ENCODE assay signal across 34 cellular contexts in genomic region chr6:46291880-46292279, GRCh38.
"Had no signal": no experiment of that assay in that cellular context is flagged by ENCODE, and none has a peak within 500 bp of the region (broad histone marks: within the 10 kb centered on the region; RNA-seq: fewer than 3 reads in every experiment).

No MANE protein-coding gene starts in this region.

- H3K36me3 Mint-ChIP-seq: activated CD4-positive, alpha-beta memory T cell treated with anti-CD3 and anti-CD28 coated beads for 36 hours; activated naive CD4-positive, alpha-beta T cell treated with anti-CD3 and anti-CD28 coated beads, Interleukin-2, amount 50 U/mL, for 24 hours; activated naive CD8-positive, alpha-beta T cell treated with anti-CD3 and anti-CD28 coated beads for 36 hours had no signal

- ATAC-seq: activated CD4-positive, alpha-beta T cell treated with anti-CD3 and anti-CD28 coated beads for 36 hours; activated CD8-positive, alpha-beta memory T cell treated with anti-CD3 and anti-CD28 coated beads, Interleukin-2, amount 10 ng/mL, durations not matched to agents 7 days and 5 days; activated CD8-positive, alpha-beta T cell treated with anti-CD3 and anti-CD28 coated beads, Interleukin-2, amount 10 ng/mL, durations not matched to agents 7 days and 5 days; activated naive CD8-positive, alpha-beta T cell treated with anti-CD3 and anti-CD28 coated beads, Interleukin-2, amount 50 U/mL, for 24 hours; effector memory CD8-positive, alpha-beta T cell; foreskin keratinocyte had no signal

- H3K9me3 Mint-ChIP-seq: activated CD4-positive, alpha-beta memory T cell treated with anti-CD3 and anti-CD28 coated beads for 36 hours; activated CD4-positive, alpha-beta T cell treated with anti-CD3 and anti-CD28 coated beads, Interleukin-2, amount 10 ng/mL, durations not matched to agents 24 days and 14 days; activated naive CD4-positive, alpha-beta T cell treated with anti-CD3 and anti-CD28 coated beads for 36 hours; activated naive CD4-positive, alpha-beta T cell treated with anti-CD3 and anti-CD28 coated beads, Interleukin-2, amount 50 U/mL, for 24 hours; activated naive CD8-positive, alpha-beta T cell treated with anti-CD3 and anti-CD28 coated beads for 36 hours; activated naive CD8-positive, alpha-beta T cell treated with anti-CD3 and anti-CD28 coated beads, Interleukin-2, amount 50 U/mL, for 24 hours; activated T-helper 1 cell treated with anti-CD3 and anti-CD28 coated beads, Interleukin-12 subunit alpha, Interleukin-12 subunit beta, Interleukin-2, Interleukin-4 antibody, amounts not matched to agents 30 ng/mL and 10 ng/mL and 1 ng/mL, durations not matched to agents 14 hours and 24 hours and 36 hours; activated T-helper 2 cell treated with anti-CD3 and anti-CD28 coated beads, Interferon-gamma antibody, Interleukin-2, Interleukin-4, amounts not matched to agents 10 μg/mL and 5 μg/mL and 100 μg/mL, durations not matched to agents 14 hours and 24 hours and 36 hours; effector memory CD8-positive, alpha-beta T cell had no signal

- H3K27ac Mint-ChIP-seq: activated CD4-positive, alpha-beta memory T cell treated with anti-CD3 and anti-CD28 coated beads for 36 hours; activated CD4-positive, alpha-beta T cell treated with anti-CD3 and anti-CD28 coated beads for 36 hours; activated CD4-positive, alpha-beta T cell treated with anti-CD3 and anti-CD28 coated beads, Interleukin-2, amount 10 ng/mL, durations not matched to agents 24 days and 14 days; activated CD8-positive, alpha-beta memory T cell treated with anti-CD3 and anti-CD28 coated beads, Interleukin-2, amount 10 ng/mL, durations not matched to agents 7 days and 5 days; activated CD8-positive, alpha-beta T cell treated with anti-CD3 and anti-CD28 coated beads, Interleukin-2, amount 10 ng/mL, durations not matched to agents 7 days and 5 days; activated naive CD4-positive, alpha-beta T cell treated with anti-CD3 and anti-CD28 coated beads for 36 hours; activated naive CD4-positive, alpha-beta T cell treated with anti-CD3 and anti-CD28 coated beads, Interleukin-2, amount 50 U/mL, for 24 hours; activated naive CD8-positive, alpha-beta T cell treated with anti-CD3 and anti-CD28 coated beads for 36 hours; activated naive CD8-positive, alpha-beta T cell treated with anti-CD3 and anti-CD28 coated beads, Interleukin-2, amount 50 U/mL, for 24 hours; activated T-helper 1 cell treated with anti-CD3 and anti-CD28 coated beads, Interleukin-12 subunit alpha, Interleukin-12 subunit beta, Interleukin-2, Interleukin-4 antibody, amounts not matched to agents 30 ng/mL and 10 ng/mL and 1 ng/mL, durations not matched to agents 14 hours and 24 hours and 36 hours; activated T-helper 2 cell treated with anti-CD3 and anti-CD28 coated beads, Interferon-gamma antibody, Interleukin-2, Interleukin-4, amounts not matched to agents 10 μg/mL and 5 μg/mL and 100 μg/mL, durations not matched to agents 14 hours and 24 hours and 36 hours; effector memory CD8-positive, alpha-beta T cell had no signal

- H3K27me3 Mint-ChIP-seq: activated CD8-positive, alpha-beta memory T cell treated with anti-CD3 and anti-CD28 coated beads, Interleukin-2, amount 10 ng/mL, durations not matched to agents 7 days and 5 days; effector memory CD8-positive, alpha-beta T cell had no signal

- FAIRE-seq: colon had no signal

- H3K4me1 Mint-ChIP-seq: activated naive CD4-positive, alpha-beta T cell treated with anti-CD3 and anti-CD28 coated beads, Interleukin-2, amount 50 U/mL, for 24 hours; activated naive CD8-positive, alpha-beta T cell treated with anti-CD3 and anti-CD28 coated beads for 36 hours; activated naive CD8-positive, alpha-beta T cell treated with anti-CD3 and anti-CD28 coated beads, Interleukin-2, amount 50 U/mL, for 24 hours had no signal

- H3K79me2 ChIP-seq: hepatocyte had no signal

- H2AFZ ChIP-seq: hepatocyte had no signal

- H3K4me3 Mint-ChIP-seq: activated CD4-positive, alpha-beta memory T cell treated with anti-CD3 and anti-CD28 coated beads for 36 hours; activated CD4-positive, alpha-beta T cell treated with anti-CD3 and anti-CD28 coated beads for 36 hours; activated CD4-positive, alpha-beta T cell treated with anti-CD3 and anti-CD28 coated beads, Interleukin-2, amount 10 ng/mL, durations not matched to agents 24 days and 14 days; activated CD8-positive, alpha-beta memory T cell treated with anti-CD3 and anti-CD28 coated beads, Interleukin-2, amount 10 ng/mL, durations not matched to agents 7 days and 5 days; activated CD8-positive, alpha-beta T cell treated with anti-CD3 and anti-CD28 coated beads, Interleukin-2, amount 10 ng/mL, durations not matched to agents 7 days and 5 days; activated naive CD4-positive, alpha-beta T cell treated with anti-CD3 and anti-CD28 coated beads for 36 hours; activated naive CD4-positive, alpha-beta T cell treated with anti-CD3 and anti-CD28 coated beads, Interleukin-2, amount 50 U/mL, for 24 hours; activated naive CD8-positive, alpha-beta T cell treated with anti-CD3 and anti-CD28 coated beads for 36 hours; activated naive CD8-positive, alpha-beta T cell treated with anti-CD3 and anti-CD28 coated beads, Interleukin-2, amount 50 U/mL, for 24 hours; activated T-helper 1 cell treated with anti-CD3 and anti-CD28 coated beads, Interleukin-12 subunit alpha, Interleukin-12 subunit beta, Interleukin-2, Interleukin-4 antibody, amounts not matched to agents 30 ng/mL and 10 ng/mL and 1 ng/mL, durations not matched to agents 14 hours and 24 hours and 36 hours; effector memory CD8-positive, alpha-beta T cell had no signal

- H3K27me3 ChIP-seq: adrenal gland, body of pancreas, esophagus muscularis mucosa, gastrocnemius medialis, heart left ventricle, hepatocyte had no signal

- H3K4me1 ChIP-seq: foreskin keratinocyte had no signal

- H3K27ac ChIP-seq: adrenal gland, body of pancreas, esophagus muscularis mucosa, foreskin keratinocyte, hepatocyte had no signal

- H3K36me3 ChIP-seq: adrenal gland, esophagus muscularis mucosa, gastrocnemius medialis, heart left ventricle had no signal

- H3K4me3 ChIP-seq: adrenal gland, body of pancreas, esophagus muscularis mucosa, gastrocnemius medialis, heart left ventricle, hepatocyte had no signal

- DNase-seq: activated CD4-positive, alpha-beta memory T cell treated with anti-CD3 and anti-CD28 coated beads for 36 hours; activated CD4-positive, alpha-beta T cell treated with anti-CD3 and anti-CD28 coated beads for 36 hours; activated CD4-positive, alpha-beta T cell treated with anti-CD3 and anti-CD28 coated beads, Interleukin-2, amount 10 ng/mL, durations not matched to agents 24 days and 14 days; activated CD4-positive, CD25-positive, alpha-beta regulatory T cell; activated CD4-positive, CD25-positive, alpha-beta regulatory T cell treated with anti-CD3 and anti-CD28 coated beads, Interleukin-2, amount 50 U/mL, for 72 hours; activated CD8-positive, alpha-beta memory T cell treated with anti-CD3 and anti-CD28 coated beads, Interleukin-2, amount 10 ng/mL, durations not matched to agents 7 days and 5 days; activated CD8-positive, alpha-beta memory T cell treated with anti-CD3 and anti-CD28 coated beads, Interleukin-2, amount 50 U/mL, for 4 hours; activated CD8-positive, alpha-beta T cell treated with anti-CD3 and anti-CD28 coated beads, Interleukin-2, amount 10 ng/mL, durations not matched to agents 7 days and 5 days; activated effector memory CD4-positive, alpha-beta T cell treated with anti-CD3 and anti-CD28 coated beads, Interleukin-2, amount 50 U/mL, for 16 hours; activated naive CD4-positive, alpha-beta T cell treated with anti-CD3 and anti-CD28 coated beads for 36 hours; activated naive CD8-positive, alpha-beta T cell treated with anti-CD3 and anti-CD28 coated beads for 36 hours; activated naive CD8-positive, alpha-beta T cell treated with anti-CD3 and anti-CD28 coated beads, Interleukin-2, amount 50 U/mL, for 24 hours; activated T-cell treated with anti-CD3 and anti-CD28 coated beads, Interleukin-2, amount 50 U/mL, for 1 hour; activated T-cell treated with anti-CD3 and anti-CD28 coated beads, Interleukin-2, amount 50 U/mL, for 48 hours; adrenal gland; amygdala; aorta; caudate nucleus; cortex of kidney; dermis blood vessel endothelial cell; effector CD4-positive, alpha-beta T cell; effector memory CD8-positive, alpha-beta T cell; erythroblast; foreskin keratinocyte; glutamatergic neuron; heart left ventricle had no signal

- H3K4me2 ChIP-seq: hepatocyte had no signal

- H3K9me3 ChIP-seq: adrenal gland, body of pancreas, esophagus muscularis mucosa, gastrocnemius medialis, heart left ventricle had no signal
